9 cellular contexts compared by ENCODE assay signal in the genomic region with DNA sequence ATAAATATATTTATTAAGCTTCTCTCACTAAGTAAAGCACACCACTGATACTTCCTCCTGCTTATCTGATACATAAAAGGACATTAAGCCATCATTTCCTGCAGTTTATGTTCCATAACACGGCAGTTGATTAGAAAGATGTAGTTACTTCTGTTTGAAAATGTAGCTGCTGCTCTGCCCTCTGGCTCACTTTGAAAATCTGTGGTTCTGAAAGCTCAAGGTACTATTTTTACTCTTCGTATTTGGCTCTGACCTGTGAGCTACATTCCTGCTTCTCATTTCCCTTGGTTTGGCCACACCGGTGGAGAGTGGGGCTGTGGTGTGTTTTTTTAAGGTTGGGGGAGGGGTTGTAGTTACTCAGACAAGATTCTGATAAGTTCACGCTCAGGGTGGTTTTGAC.
DNase-seq lines count a peak whose midpoint lies in the region; ATAC-seq and TF ChIP-seq lines count a peak whose summit lies in the region.
"Had no signal": no experiment of that assay in that cellular context is flagged by ENCODE, and none has a peak within 500 bp of the region (broad histone marks: within the 10 kb centered on the region; RNA-seq: fewer than 3 reads in every experiment).

No MANE protein-coding gene starts in this region.

- H3K4me3 ChIP-seq in fibroblast of mammary gland (ENCODE audit: control insufficient read depth, low read depth, low read length): no peak overlapping the region
- H3K4me3 ChIP-seq: mucosa of descending colon had no signal

- CTCF ChIA-PET in GM10248 (lab: Yijun Ruan, JAX): interaction anchor here (1.1 to 2.9 kb wide), 9 partner anchors 8 to 310 kb away, joined by 4 to 15 read pairs (median 5); a partner anchor contains a TSS

- TF ChIP-seq CTCF in GM10248 (IDR thresholded peaks at IDR 0.05; ENCODE audit: control extremely low read depth, extremely low read depth, low read depth, missing control alignments) (no peak), GM20000 (IDR thresholded peaks at IDR 0.05; ENCODE audit: extremely low read depth, missing control alignments) (no peak), fibroblast of mammary gland (conservative IDR thresholded peaks at IDR 0.05; ENCODE audit: control insufficient read depth, insufficient read depth, low read depth, low read length) (no peak)

- POLR2A ChIA-PET in GM10248 (lab: Yijun Ruan, JAX): no interaction called here

- DNase-seq in GM10248 (ENCODE audit: extremely low spot score) (peak; percentile 12), GM20000 (ENCODE audit: low spot score) (peak; percentile 25), fibroblast of mammary gland (ENCODE audit: low read depth) (peak; percentile 30), NCI-H2107 treated with DMSO at 0.1 percent for 48 hours (lab: John Stamatoyannopoulos, UW; ENCODE audit: unreplicated experiment) (no peak), NCI-H510A treated with DMSO at 0.1 percent for 48 hours (lab: John Stamatoyannopoulos, UW) (no peak)
- no peak for DNase-seq in stimulated activated CD4-positive, alpha-beta T cell treated with anti-CD3 and anti-CD28 coated beads, Interleukin-4, amount 100 ng/mL, for 24 hours
- no peak for DNase-seq in activated CD4-positive, CD25-positive, alpha-beta regulatory T cell (lab: John Stamatoyannopoulos, UW)
- DNase-seq: mucosa of descending colon had no signal

- ATAC-seq in HG03432 (IDR thresholded peaks at IDR 0.05; ENCODE audit: unreplicated experiment): peak; percentile 93
- ATAC-seq: mucosa of descending colon had no signal

Comparison
In these comparisons a context has a peak if more than half of its experiments do, and no peak if none do; other contexts are left out.
1. DNase-seq: peak in GM10248 (single experiment), GM20000 (single experiment) and fibroblast of mammary gland (single experiment); none in stimulated activated CD4-positive, alpha-beta T cell treated with anti-CD3 and anti-CD28 coated beads, Interleukin-4, amount 100 ng/mL, for 24 hours (single experiment), NCI-H2107 treated with DMSO at 0.1 percent for 48 hours (single experiment), NCI-H510A treated with DMSO at 0.1 percent for 48 hours (single experiment) and activated CD4-positive, CD25-positive, alpha-beta regulatory T cell (0 of 4).